In the genomic region with DNA sequence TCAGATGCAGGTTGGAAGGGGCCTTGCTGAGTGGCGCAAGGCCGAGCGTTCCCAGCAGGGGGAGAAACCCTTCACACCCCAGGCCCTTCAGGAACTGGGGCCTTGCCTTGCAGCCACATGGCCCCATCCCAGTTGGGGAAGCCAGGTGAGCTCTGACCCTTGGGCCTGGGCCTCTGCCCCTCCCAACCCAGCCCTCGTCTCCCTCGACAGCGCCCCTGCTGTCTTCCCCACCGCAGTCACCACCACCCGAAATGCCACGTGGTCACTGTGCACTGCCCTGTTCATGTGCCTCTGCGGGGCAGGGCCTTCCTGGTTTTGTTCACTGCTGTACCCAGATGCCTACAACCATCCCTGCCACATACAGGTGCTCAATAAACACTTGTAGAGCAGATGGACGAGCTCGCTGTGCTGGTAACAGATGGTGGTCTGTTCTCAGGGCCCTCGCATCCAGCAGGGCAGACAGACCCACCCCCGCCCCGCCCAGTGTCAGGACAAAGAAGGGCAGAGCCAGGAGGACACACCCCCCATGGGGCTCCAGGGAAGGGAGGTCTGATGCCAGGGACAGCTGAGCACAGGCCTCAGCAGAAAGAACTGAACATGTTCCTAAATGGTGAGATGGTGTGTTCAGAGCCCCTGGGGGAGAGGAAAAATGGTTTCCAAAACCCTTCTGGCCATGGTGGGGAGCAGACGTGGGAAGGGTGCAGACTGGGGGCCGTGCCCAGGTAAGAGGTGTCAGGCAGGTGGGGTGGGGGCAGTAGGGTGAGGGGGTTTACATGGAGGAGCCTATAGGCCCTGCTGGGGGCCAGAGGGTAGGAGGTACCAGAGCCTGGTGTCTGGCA, we compare ENCODE assay signal across 13 cellular contexts. TPM values are rescaled to one million over a fixed set of nuclear protein-coding genes. Genes with fewer than 3 reads are reported as not detected.
A peak's percentile ranks its signal among the peaks of the same experiment; 100 is the strongest.
DNase-seq lines count a peak whose midpoint lies in the region; ATAC-seq and TF ChIP-seq lines count a peak whose summit lies in the region.
"Had no signal": no experiment of that assay in that cellular context is flagged by ENCODE, and none has a peak within 500 bp of the region (broad histone marks: within the 10 kb centered on the region; RNA-seq: fewer than 3 reads in every experiment).

No MANE protein-coding gene starts in this region.

- peaks cover 12% of the 10 kb centered on the region; the same call in 1 of the 2 replicates for H4K20me1 ChIP-seq in OCI-LY7 (ENCODE audit: insufficient read depth, low read length)

- ATAC-seq in GM18909 (IDR thresholded peaks at IDR 0.05; ENCODE audit: poor library complexity, unreplicated experiment): no peak
- ATAC-seq: esophagus mucosa had no signal

- H2AFZ ChIP-seq in mesenchymal stem cell (ENCODE audit: low read depth, low read length) (no peak overlapping the region), OCI-LY7 (ENCODE audit: low read length) (no peak overlapping the region)

- peaks cover 98% of the 10 kb centered on the region for H3K36me3 Mint-ChIP-seq in Calu3 (ENCODE audit: insufficient read depth, unreplicated experiment)

- 63% methylated on average over 17 of the region's 17 CpGs for WGBS in mesenchymal stem cell

- peaks cover 21% of the 10 kb centered on the region for H3K4me1 Mint-ChIP-seq in Calu3 (ENCODE audit: low read depth, unreplicated experiment)

- no peaks in the 10 kb centered on the region for H3K9me3 Mint-ChIP-seq in Calu3 (ENCODE audit: low read depth, unreplicated experiment)
- H3K9me3 Mint-ChIP-seq: T-helper 2 cell treated with Interferon-gamma antibody and Interleukin-4, amounts not matched to agents 5 μg/mL and 100 μg/mL, for 36 hours had no signal

- peaks cover 52 to 57% of the 10 kb centered on the region in 2 experiments for H3K36me3 ChIP-seq in mesenchymal stem cell (ENCODE audit: control insufficient read depth in 1 of 2, insufficient read depth in 2 of 2, low read depth in 1 of 2, low read length in 2 of 2)
- H3K36me3 ChIP-seq in OCI-LY7 (ENCODE audit: insufficient read depth, low read length): peaks cover 33% of the 10 kb centered on the region
- H3K36me3 ChIP-seq: uterus had no signal

- no peaks in the 10 kb centered on the region for H3K9me2 ChIP-seq in OCI-LY7 (ENCODE audit: insufficient read depth, low read length)

- TSS peak; percentile 10 for BruUV-seq in Calu3 (replicated peaks; lab: Mats Ljungman, UMichigan)
- no TSS peak for BruUV-seq in OCI-LY7 (replicated peaks; lab: Mats Ljungman, UMichigan)

- H3K9me3 ChIP-seq in mesenchymal stem cell (ENCODE audit: control insufficient read depth, low read length) (no peaks in the 10 kb centered on the region), OCI-LY7 (ENCODE audit: low read length) (no peaks in the 10 kb centered on the region)
- H3K9me3 ChIP-seq: uterus had no signal

- H3K23ac ChIP-seq in mesenchymal stem cell (ENCODE audit: low read length in 2 of 2): peak overlapping the region in 1 of 2 experiments; percentile 74

- no peak overlapping the region for H2BK5ac ChIP-seq in mesenchymal stem cell (ENCODE audit: low read depth, low read length, poor library complexity, severe bottlenecking)

- peak overlapping the region; percentile 30 for H3K4me3 Mint-ChIP-seq in Calu3 (ENCODE audit: low read depth, unreplicated experiment)
- H3K4me3 Mint-ChIP-seq: T-helper 2 cell treated with Interferon-gamma antibody and Interleukin-4, amounts not matched to agents 5 μg/mL and 100 μg/mL, for 36 hours had no signal

- H3K27ac ChIP-seq in mesenchymal stem cell (ENCODE audit: low read length, poor library complexity, severe bottlenecking): peak overlapping the region; percentile 16
- H3K27ac ChIP-seq in coronary artery: peak overlapping the region in 1 of 2 donors; percentile 68
- H3K27ac ChIP-seq in OCI-LY7 (ENCODE audit: low read depth, low read length, poor library complexity, severe bottlenecking): no peak overlapping the region
- H3K27ac ChIP-seq: uterus had no signal

- H2BK12ac ChIP-seq in mesenchymal stem cell (ENCODE audit: low read length in 2 of 2): peak overlapping the region in 1 of 2 experiments; percentile 3

- DNase-seq in Calu3 (no peak), HT-29 (ENCODE audit: low spot score) (peak; percentile 86), astrocyte of the hippocampus (ENCODE audit: low read depth, low spot score) (peak; percentile 41), mesenchymal stem cell (peak; percentile 43), coronary artery (ENCODE audit: low spot score) (no peak), NCI-H2081 treated with DMSO at 0.1 percent for 48 hours (lab: John Stamatoyannopoulos, UW) (no peak), OCI-LY7 (ENCODE audit: low spot score) (no peak)
- DNase-seq: activated effector memory CD4-positive, alpha-beta T cell treated with anti-CD3 and anti-CD28 coated beads, Interleukin-2, amount 50 U/mL, for 16 hours; stimulated activated CD4-positive, alpha-beta T cell treated with anti-CD3 and anti-CD28 coated beads, Interleukin-4, amount 100 ng/mL, for 4 hours; uterus had no signal

- H2BK120ac ChIP-seq in mesenchymal stem cell (ENCODE audit: low read depth, low read length): no peak overlapping the region

- H3K4ac ChIP-seq in mesenchymal stem cell (ENCODE audit: low read depth in 1 of 2, low read length in 2 of 2): no peak overlapping the region

- peak; percentile 45 for TF ChIP-seq CTCF in Calu3 (IDR thresholded peaks at IDR 0.05; ENCODE audit: unreplicated experiment)
- TF ChIP-seq CTCF in coronary artery (IDR thresholded peaks at IDR 0.05): no peak
- TF ChIP-seq CTCF in OCI-LY7 (conservative IDR thresholded peaks at IDR 0.05; ENCODE audit: low read length): no peak

- peak overlapping the region; percentile 96 for H3K9ac ChIP-seq in mesenchymal stem cell (ENCODE audit: low read length)

- H2AK5ac ChIP-seq in mesenchymal stem cell (ENCODE audit: low read length, severe bottlenecking): peak overlapping the region; percentile 11

- no peak overlapping the region for H2BK15ac ChIP-seq in mesenchymal stem cell (ENCODE audit: low read depth, poor library complexity, severe bottlenecking)

- H3K27me3 Mint-ChIP-seq in Calu3 (ENCODE audit: unreplicated experiment): no peaks in the 10 kb centered on the region

- H4K91ac ChIP-seq in mesenchymal stem cell (ENCODE audit: low read length): no peak overlapping the region

- CTCF ChIA-PET in Calu3 (lab: Charles Lee) (interaction anchor here (1.0 kb wide), 1 partner anchor 14 kb away, joined by 6 read pairs; no protein-coding TSS in a partner anchor), OCI-LY7 (lab: Charles Lee; ENCODE audit: unreplicated experiment) (interaction anchor here (0.8 kb wide), 1 partner anchor 9 kb away, joined by 3 read pairs; no protein-coding TSS in a partner anchor)

- H3K4me3 ChIP-seq in mesenchymal stem cell (ENCODE audit: insufficient read depth in 1 of 2, low read depth in 1 of 2, low read length in 2 of 2) (no peak overlapping the region), coronary artery (no peak overlapping the region), OCI-LY7 (ENCODE audit: low read depth, low read length, poor library complexity, severe bottlenecking) (no peak overlapping the region)
- H3K4me3 ChIP-seq: uterus had no signal

- H3K79me2 ChIP-seq in OCI-LY7 (ENCODE audit: insufficient read depth, low read depth, low read length): peaks cover 18% of the 10 kb centered on the region

- H3K14ac ChIP-seq in mesenchymal stem cell (ENCODE audit: low read length in 2 of 2): no peak overlapping the region

- no peaks in the 10 kb centered on the region for H3K79me1 ChIP-seq in mesenchymal stem cell (replicated peaks; ENCODE audit: low read length, poor library complexity, severe bottlenecking)

- peak overlapping the region; percentile 43 for H3K27ac Mint-ChIP-seq in Calu3 (ENCODE audit: unreplicated experiment)
- H3K27ac Mint-ChIP-seq: T-helper 2 cell treated with Interferon-gamma antibody and Interleukin-4, amounts not matched to agents 5 μg/mL and 100 μg/mL, for 36 hours had no signal

- intact Hi-C loops in Calu3 (cut with micrococcal nuclease; ENCODE audit: unreplicated experiment): no loop called here
- intact Hi-C loops in OCI-LY7 (cut with micrococcal nuclease; ENCODE audit: unreplicated experiment): no loop called here

- H4K8ac ChIP-seq in mesenchymal stem cell (ENCODE audit: low read length): no peak overlapping the region

- POLR2A ChIA-PET in OCI-LY7 (lab: Charles Lee): no interaction called here

- H3K18ac ChIP-seq in mesenchymal stem cell (ENCODE audit: low read depth in 1 of 2, low read length in 2 of 2): peak overlapping the region in 1 of 2 experiments; percentile 37

- peaks cover 68% of the 10 kb centered on the region for H3K4me1 ChIP-seq in mesenchymal stem cell (ENCODE audit: control insufficient read depth, insufficient read depth, low read depth, low read length)
- peaks cover 14% of the 10 kb centered on the region for H3K4me1 ChIP-seq in OCI-LY7 (ENCODE audit: insufficient read depth, low read length, poor library complexity, severe bottlenecking)

- no peaks in the 10 kb centered on the region for H3K27me3 ChIP-seq in mesenchymal stem cell (ENCODE audit: control insufficient read depth in 1 of 2, insufficient read depth in 1 of 2, low read length in 2 of 2)
- H3K27me3 ChIP-seq: uterus had no signal

- H3K4me2 ChIP-seq in mesenchymal stem cell (ENCODE audit: low read length, poor library complexity, severe bottlenecking) (no peak overlapping the region), OCI-LY7 (ENCODE audit: low read length) (no peak overlapping the region)

RNA-seq across cellular contexts. Expression of a gene that starts 3.7 kb away (rescaled TPM):
- total RNA-seq in Calu3 (2022) (107 and 115 TPM in 2 replicates), OCI-LY7 (2022) (64.5 and 88.3 TPM in 2 replicates)
- total RNA-seq in HT-29 (2014; rRNA removed; shearing (Covaris generic)): 1,254 and 1,310 TPM in 2 replicates
- polyA plus RNA-seq in mesenchymal stem cell (2013, experiment 1 of 2): 439 TPM
- 458 TPM for polyA plus RNA-seq in mesenchymal stem cell (2013, experiment 2 of 2)
- total RNA-seq in OCI-LY7 (2014; rRNA removed; shearing (Covaris generic)): 206 and 224 TPM in 2 replicates

RNA-seq across cellular contexts. Expression of a gene that starts 4.0 kb away (rescaled TPM):
- total RNA-seq in Calu3 (2022): 28.9 and 36.3 TPM in 2 replicates
- total RNA-seq in HT-29 (2014; rRNA removed; shearing (Covaris generic)): 29.2 and 39.6 TPM in 2 replicates
- polyA plus RNA-seq in mesenchymal stem cell (2013, experiment 1 of 2): 121 TPM
- 117 TPM for polyA plus RNA-seq in mesenchymal stem cell (2013, experiment 2 of 2)
- 8.9 and 12.1 TPM in 2 replicates for total RNA-seq in OCI-LY7 (2014; rRNA removed; shearing (Covaris generic))
- total RNA-seq in OCI-LY7 (2022): 8.0 and 9.4 TPM in 2 replicates

RNA-seq across cellular contexts. Expression of a gene that starts 5.9 kb away (rescaled TPM):
- total RNA-seq in Calu3 (2022): 472 and 482 TPM in 2 replicates
- total RNA-seq in HT-29 (2014; rRNA removed; shearing (Covaris generic)): 916 and 940 TPM in 2 replicates
- polyA plus RNA-seq in mesenchymal stem cell (2013, experiment 1 of 2): 315 TPM
- polyA plus RNA-seq in mesenchymal stem cell (2013, experiment 2 of 2): 301 TPM
- 0.28 TPM in 1 of 2 replicates, not detected in the other for total RNA-seq in OCI-LY7 (2014; rRNA removed; shearing (Covaris generic))
- 0.84 and 1.0 TPM in 2 replicates for total RNA-seq in OCI-LY7 (2022)

RNA-seq across cellular contexts. Expression of a gene that starts 10.9 kb away (rescaled TPM):
- total RNA-seq in Calu3 (2022): 33.4 and 35.3 TPM in 2 replicates
- 204 and 225 TPM in 2 replicates for total RNA-seq in HT-29 (2014; rRNA removed; shearing (Covaris generic))
- polyA plus RNA-seq in mesenchymal stem cell (2013, experiment 1 of 2): 0.58 TPM
- 0.34 TPM for polyA plus RNA-seq in mesenchymal stem cell (2013, experiment 2 of 2)
- 2.2 and 2.8 TPM in 2 replicates for total RNA-seq in OCI-LY7 (2014; rRNA removed; shearing (Covaris generic))
- total RNA-seq in OCI-LY7 (2022): 20.1 and 21.0 TPM in 2 replicates

RNA-seq across cellular contexts. Expression of a gene that starts 19.9 kb away (rescaled TPM):
- total RNA-seq in Calu3 (2022) (134 and 151 TPM in 2 replicates), OCI-LY7 (2022) (41.2 and 57.5 TPM in 2 replicates)
- 174 and 202 TPM in 2 replicates for total RNA-seq in HT-29 (2014; rRNA removed; shearing (Covaris generic))
- 30.6 TPM for polyA plus RNA-seq in mesenchymal stem cell (2013, experiment 1 of 2)
- 30.0 TPM for polyA plus RNA-seq in mesenchymal stem cell (2013, experiment 2 of 2)
- 15.1 and 19.8 TPM in 2 replicates for total RNA-seq in OCI-LY7 (2014; rRNA removed; shearing (Covaris generic))

Comparison
In these comparisons a context has a peak if more than half of its experiments do, and no peak if none do; other contexts are left out.
1. DNase-seq: peak in HT-29 (single experiment), astrocyte of the hippocampus (single experiment) and mesenchymal stem cell (single experiment); none in Calu3 (single experiment), coronary artery (single experiment), NCI-H2081 treated with DMSO at 0.1 percent for 48 hours (single experiment) and OCI-LY7 (single experiment).
2. RNA of a gene that starts 5.9 kb away (total RNA-seq): 916 to 940 TPM in HT-29 and 472 to 482 TPM in Calu3; 0.28 to 1.0 TPM in OCI-LY7; every median in the first group is over 100 times any median in the second.